21 cellular contexts compared by ENCODE assay signal in genomic region chr9:22343218-22343611, GRCh38.
DNase-seq lines count a peak whose midpoint lies in the region; ATAC-seq, FAIRE-seq and TF ChIP-seq lines count a peak whose summit lies in the region.
"Had no signal": no experiment of that assay in that cellular context is flagged by ENCODE, and none has a peak within 500 bp of the region (broad histone marks: within the 10 kb centered on the region; RNA-seq: fewer than 3 reads in every experiment).

No MANE protein-coding gene starts in this region.

- no peak for TF ChIP-seq POLR2A in A549 (IDR thresholded peaks at IDR 0.05; ENCODE audit: low read length)
- TF ChIP-seq POLR2A in gastroesophageal sphincter (IDR thresholded peaks at IDR 0.05) = no peak
- no peak for TF ChIP-seq POLR2A in lower leg skin (IDR thresholded peaks at IDR 0.05)

- TF ChIP-seq CTCF in A549 (IDR thresholded peaks at IDR 0.05) (no peak), gastroesophageal sphincter (IDR thresholded peaks at IDR 0.05) (no peak), GM10248 (IDR thresholded peaks at IDR 0.05; ENCODE audit: control extremely low read depth, extremely low read depth, low read depth, missing control alignments) (no peak), lower leg skin (IDR thresholded peaks at IDR 0.05) (no peak)

- CTCF ChIA-PET in A549 (lab: Yijun Ruan, JAX) = interaction anchor here (0.9 to 1.1 kb wide), 2 partner anchors 36 to 67 kb away, joined by 3 to 5 read pairs; no protein-coding TSS in a partner anchor
- CTCF ChIA-PET in GM10248 (lab: Yijun Ruan, JAX) = interaction anchor here (2.0 kb wide), 1 partner anchor 45 kb away, joined by 4 read pairs; no protein-coding TSS in a partner anchor

- POLR2A ChIA-PET in A549 (lab: Yijun Ruan, JAX) = no interaction called here
- POLR2A ChIA-PET in GM10248 (lab: Yijun Ruan, JAX) = no interaction called here

- H3K9me3 ChIP-seq in A549 (no peaks in the 10 kb centered on the region), SJSA1 (replicated peaks) (no peaks in the 10 kb centered on the region), gastroesophageal sphincter (no peaks in the 10 kb centered on the region)
- H3K9me3 ChIP-seq: HAP-1 had no signal

- TF ChIP-seq RAD21 in A549 (conservative IDR thresholded peaks at IDR 0.05 in 1 of 2, IDR thresholded peaks at IDR 0.05 in 1 of 2) = no peak

- H3K4me1 ChIP-seq in A549 (peaks cover 22% of the 10 kb centered on the region), SJSA1 (replicated peaks) (peaks cover 20% of the 10 kb centered on the region), gastroesophageal sphincter (peaks cover 0 to 12% (median 4%) of the 10 kb centered on the region in 3 donors)

- 97% methylated on average over 1 of the region's 1 CpG for WGBS in A549 (ENCODE audit: missing lambda C conversion rate)
- WGBS in gastroesophageal sphincter (ENCODE audit: low coverage in 1 of 2), 2 donors = 88 to 100% methylated on average over 1 of the region's 1 CpG
- WGBS in lower leg skin, 2 donors = 93 to 94% methylated on average over 1 of the region's 1 CpG

- DNase-seq in A549 (ENCODE audit: low read depth in 1 of 2, low spot score in 1 of 2) (no peak), NCI-H446 (lab: John Stamatoyannopoulos, UW) (peak; percentile 79 to 85), SJSA1 (ENCODE audit: low read depth in 1 of 2, low spot score in 2 of 2) (no peak), activated gamma-delta T cell (lab: John Stamatoyannopoulos, UW) (no peak), GM10248 (ENCODE audit: extremely low spot score) (no peak), hypothalamus (lab: John Stamatoyannopoulos, UW) (no peak), lower leg skin (ENCODE audit: low spot score in 2 of 2) (no peak)
- DNase-seq: C1 segment of cervical spinal cord; CD8-positive, alpha-beta memory T cell; DND-41; Kasumi-1; MM.1S; NCI-H1092; NCI-H1436 treated with DMSO at 0.1 percent for 48 hours; NCI-H2171 treated with DMSO at 0.1 percent for 48 hours had no signal

- H3K27me3 ChIP-seq in SJSA1 (replicated peaks) = no peaks in the 10 kb centered on the region
- H3K27me3 ChIP-seq in gastroesophageal sphincter = no peaks in the 10 kb centered on the region

- no peak for FAIRE-seq in A549 (lab: Jason Lieb, UNC)
- FAIRE-seq: D721Med, HTR-8/SVneo had no signal

- H3K4me2 ChIP-seq in A549 = peak overlapping the region; percentile 70
- H3K4me2 ChIP-seq: PC-9 had no signal

- TF ChIP-seq EP300 in A549 (IDR thresholded peaks at IDR 0.05) (no peak), gastroesophageal sphincter (IDR thresholded peaks at IDR 0.05) (no peak)

- H3K4me3 ChIP-seq in A549 (no peak overlapping the region), SJSA1 (no peak overlapping the region), gastroesophageal sphincter (no peak overlapping the region), lower leg skin (ENCODE audit: low read depth, poor library complexity, severe bottlenecking) (no peak overlapping the region)
- H3K4me3 ChIP-seq: HAP-1, PC-9 had no signal

- H3K36me3 ChIP-seq in SJSA1 (no peaks in the 10 kb centered on the region), gastroesophageal sphincter (no peaks in the 10 kb centered on the region)
- H3K36me3 ChIP-seq: HAP-1 had no signal

- H3K27ac ChIP-seq in A549 = peak overlapping the region; percentile 48 to 59; a peak in 3 of 6 replicates
- peak overlapping the region; percentile 73 for H3K27ac ChIP-seq in SJSA1
- peak overlapping the region in 3 of 4 donors; percentile 49 to 66 (median 60) for H3K27ac ChIP-seq in gastroesophageal sphincter
- H3K27ac ChIP-seq: PC-9, RWPE1 had no signal

- intact Hi-C loops in lower leg skin (cut with DNase I; ENCODE audit: low total_unique reads) = no loop called here

- 0 out of 6 replicates have a peak, but pooled peaks of 1 of the 2 experiments have one; percentile 19 for ATAC-seq in A549
- ATAC-seq in gastroesophageal sphincter = no peak

TF ChIP-seq in A549, 52 proteins besides CTCF, POLR2A, EP300 and RAD21:
- no peak for TF ChIP-seq NFE2L2 (conservative IDR thresholded peaks at IDR 0.05; ENCODE audit: low read length)
- no peak for TF ChIP-seq JUN (IDR thresholded peaks at IDR 0.05)
- no peak for TF ChIP-seq CHD4 (IDR thresholded peaks at IDR 0.05; ENCODE audit: borderline replicate concordance)
- TF ChIP-seq FOSB (CRISPR knock-in tag; IDR thresholded peaks at IDR 0.05) = no peak
- TF ChIP-seq MAFK (IDR thresholded peaks at IDR 0.05; ENCODE audit: partially characterized antibody) = peak; percentile 83
- no peak for TF ChIP-seq NPAS2 (CRISPR knock-in tag; IDR thresholded peaks at IDR 0.05; ENCODE audit: borderline replicate concordance)
- TF ChIP-seq GATA3 (IDR thresholded peaks at IDR 0.05; ENCODE audit: borderline replicate concordance) = no peak
- no peak for TF ChIP-seq FOXS1 (CRISPR knock-in tag; IDR thresholded peaks at IDR 0.05)

Comparison
In these comparisons a context has a peak if more than half of its experiments do, and no peak if none do; other contexts are left out.
1. DNase-seq: peak in NCI-H446 (2 of 2); none in A549 (0 of 2), SJSA1 (0 of 2), activated gamma-delta T cell (single experiment), GM10248 (single experiment), hypothalamus (0 of 51) and lower leg skin (0 of 2).
2. Peak in every context shown above with its lines, with median percentiles within 50 percentile points of each other: H3K27ac ChIP-seq.